ENCODE assay signal across 1 cellular context in the genomic region with DNA sequence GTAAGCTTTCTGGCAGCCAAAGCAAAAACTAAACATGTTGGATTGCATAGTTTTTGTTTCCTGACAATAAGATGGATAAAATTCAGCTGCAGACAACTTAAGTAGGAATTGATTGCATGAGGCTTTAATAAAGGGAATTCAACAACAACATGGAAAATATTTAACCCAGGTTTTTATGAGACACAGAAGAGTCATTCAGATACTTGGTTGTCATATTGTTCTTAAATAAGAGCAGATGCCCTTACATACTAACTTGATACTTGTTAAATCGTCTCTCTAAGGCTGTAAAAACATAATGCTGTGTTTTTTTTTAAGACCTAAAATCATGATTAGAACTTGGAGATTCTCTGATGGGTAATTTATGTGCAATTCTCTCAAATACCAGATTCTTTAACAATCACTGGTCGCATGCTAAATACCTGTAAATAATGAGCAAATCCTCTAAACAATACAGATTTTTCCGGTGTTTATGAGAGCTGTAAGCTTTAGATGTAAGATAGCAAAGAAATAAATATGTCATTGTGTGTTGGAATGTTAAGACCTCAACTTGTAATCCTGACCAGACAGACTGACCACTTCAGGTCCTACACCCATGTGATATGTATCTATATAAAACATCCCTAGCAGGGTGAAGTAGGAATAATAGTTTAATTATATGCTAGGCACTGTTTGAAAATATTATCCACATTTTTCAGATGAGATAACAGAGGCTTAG.
TF ChIP-seq lines count a peak whose summit lies in the region.

No MANE protein-coding gene starts in this region.

TF ChIP-seq in HepG2, 621 proteins besides CTCF, POLR2A, EP300 and RAD21:
- TF ChIP-seq, protein P1, sequence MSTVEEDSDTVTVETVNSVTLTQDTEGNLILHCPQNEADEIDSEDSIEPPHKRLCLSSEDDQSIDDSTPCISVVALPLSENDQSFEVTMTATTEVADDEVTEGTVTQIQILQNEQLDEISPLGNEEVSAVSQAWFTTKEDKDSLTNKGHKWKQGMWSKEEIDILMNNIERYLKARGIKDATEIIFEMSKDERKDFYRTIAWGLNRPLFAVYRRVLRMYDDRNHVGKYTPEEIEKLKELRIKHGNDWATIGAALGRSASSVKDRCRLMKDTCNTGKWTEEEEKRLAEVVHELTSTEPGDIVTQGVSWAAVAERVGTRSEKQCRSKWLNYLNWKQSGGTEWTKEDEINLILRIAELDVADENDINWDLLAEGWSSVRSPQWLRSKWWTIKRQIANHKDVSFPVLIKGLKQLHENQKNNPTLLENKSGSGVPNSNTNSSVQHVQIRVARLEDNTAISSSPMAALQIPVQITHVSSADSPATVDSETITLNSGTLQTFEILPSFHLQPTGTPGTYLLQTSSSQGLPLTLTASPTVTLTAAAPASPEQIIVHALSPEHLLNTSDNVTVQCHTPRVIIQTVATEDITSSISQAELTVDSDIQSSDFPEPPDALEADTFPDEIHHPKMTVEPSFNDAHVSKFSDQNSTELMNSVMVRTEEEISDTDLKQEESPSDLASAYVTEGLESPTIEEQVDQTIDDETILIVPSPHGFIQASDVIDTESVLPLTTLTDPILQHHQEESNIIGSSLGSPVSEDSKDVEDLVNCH (CRISPR knock-in tag; IDR thresholded peaks at IDR 0.05), result no peak
- TF ChIP-seq, protein P2, sequence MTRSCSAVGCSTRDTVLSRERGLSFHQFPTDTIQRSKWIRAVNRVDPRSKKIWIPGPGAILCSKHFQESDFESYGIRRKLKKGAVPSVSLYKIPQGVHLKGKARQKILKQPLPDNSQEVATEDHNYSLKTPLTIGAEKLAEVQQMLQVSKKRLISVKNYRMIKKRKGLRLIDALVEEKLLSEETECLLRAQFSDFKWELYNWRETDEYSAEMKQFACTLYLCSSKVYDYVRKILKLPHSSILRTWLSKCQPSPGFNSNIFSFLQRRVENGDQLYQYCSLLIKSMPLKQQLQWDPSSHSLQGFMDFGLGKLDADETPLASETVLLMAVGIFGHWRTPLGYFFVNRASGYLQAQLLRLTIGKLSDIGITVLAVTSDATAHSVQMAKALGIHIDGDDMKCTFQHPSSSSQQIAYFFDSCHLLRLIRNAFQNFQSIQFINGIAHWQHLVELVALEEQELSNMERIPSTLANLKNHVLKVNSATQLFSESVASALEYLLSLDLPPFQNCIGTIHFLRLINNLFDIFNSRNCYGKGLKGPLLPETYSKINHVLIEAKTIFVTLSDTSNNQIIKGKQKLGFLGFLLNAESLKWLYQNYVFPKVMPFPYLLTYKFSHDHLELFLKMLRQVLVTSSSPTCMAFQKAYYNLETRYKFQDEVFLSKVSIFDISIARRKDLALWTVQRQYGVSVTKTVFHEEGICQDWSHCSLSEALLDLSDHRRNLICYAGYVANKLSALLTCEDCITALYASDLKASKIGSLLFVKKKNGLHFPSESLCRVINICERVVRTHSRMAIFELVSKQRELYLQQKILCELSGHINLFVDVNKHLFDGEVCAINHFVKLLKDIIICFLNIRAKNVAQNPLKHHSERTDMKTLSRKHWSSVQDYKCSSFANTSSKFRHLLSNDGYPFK (CRISPR knock-in tag; IDR thresholded peaks at IDR 0.05; ENCODE audit: borderline replicate concordance), result no peak
- TF ChIP-seq MLLT10 (CRISPR knock-in tag; IDR thresholded peaks at IDR 0.05) (no peak), ZBTB7B (CRISPR knock-in tag; IDR thresholded peaks at IDR 0.05) (no peak), ZNF124 (CRISPR knock-in tag; IDR thresholded peaks at IDR 0.05) (no peak), SP4 (CRISPR knock-in tag; IDR thresholded peaks at IDR 0.05) (no peak)
- TF ChIP-seq, protein P3, sequence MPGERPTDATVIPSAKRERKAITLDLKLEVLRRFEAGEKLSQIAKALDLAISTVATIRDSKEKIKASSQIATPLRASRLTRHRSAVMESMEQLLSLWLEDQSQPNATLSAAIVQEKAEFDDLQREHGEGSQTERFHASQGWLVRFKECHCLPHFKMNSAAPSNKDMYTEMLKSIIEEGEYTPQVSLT (CRISPR knock-in tag; IDR thresholded peaks at IDR 0.05; ENCODE audit: borderline replicate concordance, low read depth), result no peak
